Comparison of ENCODE assay signal across 1 cellular context in genomic region chr7:93171606-93172226, GRCh38.
TF ChIP-seq lines count a peak whose summit lies in the region.

No MANE protein-coding gene starts in this region.

TF ChIP-seq in K562, 482 proteins besides CTCF, POLR2A, EP300 and RAD21 (continued from another document):
- no peak for TF ChIP-seq ZNF263 (CRISPR knock-in tag; IDR thresholded peaks at IDR 0.05; ENCODE audit: borderline replicate concordance)
- TF ChIP-seq ESRRA (IDR thresholded peaks at IDR 0.05; ENCODE audit: borderline replicate concordance, low read depth) = no peak
- TF ChIP-seq HOMEZ (CRISPR knock-in tag; IDR thresholded peaks at IDR 0.05) = no peak
- TF ChIP-seq WHSC1 (IDR thresholded peaks at IDR 0.05; ENCODE audit: low read length) = no peak
- no peak for TF ChIP-seq CBX1 (IDR thresholded peaks at IDR 0.05; ENCODE audit: low read depth)
- peak; percentile 59 for TF ChIP-seq MAFG (tag; conservative IDR thresholded peaks at IDR 0.05)
- no peak for TF ChIP-seq TSHZ1 (CRISPR knock-in tag; IDR thresholded peaks at IDR 0.05)
- TF ChIP-seq MAFF (IDR thresholded peaks at IDR 0.05; ENCODE audit: low read length) = peak; percentile 40
- no peak for TF ChIP-seq NUFIP1 (IDR thresholded peaks at IDR 0.05; ENCODE audit: partially characterized antibody)
- TF ChIP-seq ZNF318 (IDR thresholded peaks at IDR 0.05; ENCODE audit: borderline replicate concordance in 1 of 2, low read depth in 1 of 2) = no peak
- TF ChIP-seq ATF3 (IDR thresholded peaks at IDR 0.05) = peak; percentile 57
- TF ChIP-seq ATF3 (CRISPR knock-in tag; conservative IDR thresholded peaks at IDR 0.05) = no peak
